Comparison of ENCODE assay signal across 10 cellular contexts in the genomic region with DNA sequence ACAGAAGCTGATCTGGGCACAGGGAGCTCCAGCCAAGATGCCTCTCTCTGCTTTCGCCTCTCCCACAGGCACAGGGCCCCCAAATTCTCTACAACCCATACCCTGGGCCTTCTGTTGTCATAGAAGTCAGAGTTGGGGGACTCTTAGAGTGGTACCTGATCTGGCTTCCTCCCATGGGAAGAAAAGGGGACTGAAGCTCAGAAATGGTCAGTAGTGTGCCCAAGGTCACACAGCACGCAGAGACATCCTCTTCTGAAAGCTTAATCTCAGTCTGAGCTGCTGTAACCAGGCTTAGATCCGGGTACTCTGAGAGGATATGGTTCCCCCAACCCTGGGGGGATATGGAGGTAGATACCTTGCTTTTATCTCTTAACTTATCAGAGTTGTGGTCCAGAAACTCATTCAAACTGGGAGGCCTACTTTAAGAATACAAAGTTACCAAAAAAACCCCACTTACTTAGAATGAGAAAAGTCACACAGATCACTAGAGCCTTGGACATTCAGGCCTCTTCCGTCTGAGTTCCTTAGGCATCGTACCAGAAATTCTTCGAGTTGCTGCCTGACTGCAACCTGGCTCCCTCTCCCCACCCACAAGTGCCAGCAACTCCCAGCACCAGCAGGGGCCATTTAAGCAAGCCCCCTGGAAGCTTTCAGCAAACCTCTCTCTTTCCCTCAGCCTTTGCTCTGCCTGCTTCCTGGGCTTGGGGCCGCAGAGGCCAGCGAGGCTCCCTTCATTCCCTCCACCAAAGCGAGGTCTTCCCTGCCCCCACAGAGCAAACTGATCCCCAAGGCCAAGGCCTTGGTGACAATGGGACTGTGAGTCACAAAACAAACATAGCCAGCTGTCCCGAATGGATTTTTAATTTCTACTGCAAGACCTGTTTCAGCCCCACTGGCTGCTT. TPM values are rescaled to one million over a fixed set of nuclear protein-coding genes. Genes with fewer than 3 reads are reported as not detected.
A peak's percentile ranks its signal among the peaks of the same experiment; 100 is the strongest.
DNase-seq lines count a peak whose midpoint lies in the region; ATAC-seq, FAIRE-seq and TF ChIP-seq lines count a peak whose summit lies in the region.
"Had no signal": no experiment of that assay in that cellular context is flagged by ENCODE, and none has a peak within 500 bp of the region (broad histone marks: within the 10 kb centered on the region; RNA-seq: fewer than 3 reads in every experiment).

No MANE protein-coding gene starts in this region.

- H3K9me3 ChIP-seq in pancreas = no peaks in the 10 kb centered on the region

- peak overlapping the region in 2 of 4 donors; percentile 6 to 43 for H3K4me3 ChIP-seq in pancreas
- H3K4me3 ChIP-seq in foreskin fibroblast (ENCODE audit: low read depth in 1 of 2, low read length in 2 of 2) = no peak overlapping the region

- H3K36me3 Mint-ChIP-seq in activated naive CD8-positive, alpha-beta T cell treated with anti-CD3 and anti-CD28 coated beads, Interleukin-2, amount 50 U/mL, for 24 hours (ENCODE audit: low read depth) = no peaks in the 10 kb centered on the region
- H3K36me3 Mint-ChIP-seq: memory B cell had no signal

- H3K4me3 Mint-ChIP-seq in activated naive CD8-positive, alpha-beta T cell treated with anti-CD3 and anti-CD28 coated beads, Interleukin-2, amount 50 U/mL, for 24 hours = no peak overlapping the region
- H3K4me3 Mint-ChIP-seq: memory B cell had no signal

- TF ChIP-seq CTCF in GM20000 (IDR thresholded peaks at IDR 0.05; ENCODE audit: extremely low read depth, missing control alignments) (no peak), pancreas (IDR thresholded peaks at IDR 0.05) (no peak), foreskin fibroblast (IDR thresholded peaks at IDR 0.05; ENCODE audit: low read depth, low read length) (no peak)

- H3K27ac ChIP-seq in pancreas = peak overlapping the region; percentile 80 to 96 (median 92)

- peaks cover 69 to 72% (median 70%) of the 10 kb centered on the region in 3 donors for H3K4me1 ChIP-seq in pancreas

- peaks cover 28% of the 10 kb centered on the region for H3K27me3 Mint-ChIP-seq in activated naive CD8-positive, alpha-beta T cell treated with anti-CD3 and anti-CD28 coated beads, Interleukin-2, amount 50 U/mL, for 24 hours

- no peaks in the 10 kb centered on the region for H3K36me3 ChIP-seq in pancreas

- H3K27me3 ChIP-seq in pancreas = no peaks in the 10 kb centered on the region

- H3K4me1 Mint-ChIP-seq in activated naive CD8-positive, alpha-beta T cell treated with anti-CD3 and anti-CD28 coated beads, Interleukin-2, amount 50 U/mL, for 24 hours = peaks cover 59% of the 10 kb centered on the region

- ATAC-seq in activated naive CD8-positive, alpha-beta T cell treated with anti-CD3 and anti-CD28 coated beads, Interleukin-2, amount 50 U/mL, for 24 hours = no peak
- ATAC-seq in pancreas (peak; percentile 62 to 76 (median 68)), HG02571 (IDR thresholded peaks at IDR 0.05; ENCODE audit: unreplicated experiment) (no peak)

- intact Hi-C loops in pancreas (cut with DNase I) = no loop called here

- no peaks in the 10 kb centered on the region for H3K9me3 Mint-ChIP-seq in activated naive CD8-positive, alpha-beta T cell treated with anti-CD3 and anti-CD28 coated beads, Interleukin-2, amount 50 U/mL, for 24 hours
- H3K9me3 Mint-ChIP-seq: memory B cell had no signal

- FAIRE-seq in pancreas (lab: Jason Lieb, UNC) = no peak
- FAIRE-seq: endometrium had no signal

- 21 to 25% methylated on average over 10 of the region's 10 CpGs for WGBS in pancreas, 2 donors

- peak overlapping the region; percentile 56 for H3K27ac Mint-ChIP-seq in activated naive CD8-positive, alpha-beta T cell treated with anti-CD3 and anti-CD28 coated beads, Interleukin-2, amount 50 U/mL, for 24 hours
- H3K27ac Mint-ChIP-seq: memory B cell had no signal

- DNase-seq in GM20000 (ENCODE audit: low spot score) = peak; percentile 33
- DNase-seq in NCI-H2081 treated with DMSO at 0.1 percent for 48 hours (lab: John Stamatoyannopoulos, UW) = peak; percentile 47
- no peak for DNase-seq in activated naive CD8-positive, alpha-beta T cell treated with anti-CD3 and anti-CD28 coated beads, Interleukin-2, amount 50 U/mL, for 24 hours
- peak; percentile 76 to 93 (median 86) for DNase-seq in pancreas
- DNase-seq in foreskin fibroblast = no peak
- DNase-seq in inferior parietal cortex (ENCODE audit: extremely low spot score) = no peak
- no peak for DNase-seq in NCI-H1105 treated with DMSO at 0.1 percent for 48 hours (lab: John Stamatoyannopoulos, UW)

RNA-seq across cellular contexts. Expression of a gene that starts 13.9 kb away (rescaled TPM):
- total RNA-seq in pancreas = 100 to 1,000 TPM in 3 of 6 donors, 10 to 100 TPM in 3; 57.5 to 336 (median 90.6) TPM
- polyA plus RNA-seq in pancreas = 100 to 1,000 TPM; 111 to 238 TPM

RNA-seq across cellular contexts. Expression of a gene that starts 27.5 kb away (rescaled TPM):
- total RNA-seq in pancreas = 1 to 10 TPM in 4 of 6 donors, under 1 TPM in 2; 0.60 to 3.3 (median 1.6) TPM
- 1 to 10 TPM; 1.5 to 3.2 TPM for polyA plus RNA-seq in pancreas

RNA-seq across cellular contexts. Expression of a gene that starts 44.4 kb away (rescaled TPM):
- under 1 TPM in 2 of 6 donors, not detected in 4; 0.22 to 0.76 TPM for total RNA-seq in pancreas
- under 1 TPM; 0.38 to 0.66 TPM for polyA plus RNA-seq in pancreas

RNA-seq across cellular contexts. Expression of a gene that starts 55.2 kb away (rescaled TPM):
- total RNA-seq in pancreas = 10 to 100 TPM in 3 of 6 donors, 1 to 10 TPM in 3; 4.8 to 18.3 (median 9.0) TPM
- polyA plus RNA-seq in pancreas = 1 to 10 TPM; 8.1 to 9.1 TPM

Comparison
In these comparisons a context has a peak if more than half of its experiments do, and no peak if none do; other contexts are left out.
1. DNase-seq: peak in GM20000 (single experiment), NCI-H2081 treated with DMSO at 0.1 percent for 48 hours (single experiment) and pancreas (6 of 6); none in activated naive CD8-positive, alpha-beta T cell treated with anti-CD3 and anti-CD28 coated beads, Interleukin-2, amount 50 U/mL, for 24 hours (single experiment), foreskin fibroblast (0 of 2), inferior parietal cortex (single experiment) and NCI-H1105 treated with DMSO at 0.1 percent for 48 hours (single experiment).
2. ATAC-seq: peak in pancreas (4 of 4); none in activated naive CD8-positive, alpha-beta T cell treated with anti-CD3 and anti-CD28 coated beads, Interleukin-2, amount 50 U/mL, for 24 hours (single experiment) and HG02571 (single experiment).